Comparison of ENCODE assay signal across 19 cellular contexts in genomic region chr5:126920291-126920690, GRCh38.
DNase-seq lines count a peak whose midpoint lies in the region; ATAC-seq and TF ChIP-seq lines count a peak whose summit lies in the region.
"Had no signal": no experiment of that assay in that cellular context is flagged by ENCODE, and none has a peak within 500 bp of the region (broad histone marks: within the 10 kb centered on the region; RNA-seq: fewer than 3 reads in every experiment).

No MANE protein-coding gene starts in this region.

- H3K27ac Mint-ChIP-seq in brain = peak overlapping the region; percentile 10 to 81 (median 73)
- no peak overlapping the region for H3K27ac Mint-ChIP-seq in stimulated activated effector memory CD8-positive, alpha-beta T cell treated with anti-CD3 and anti-CD28 coated beads, Interleukin-12 subunit alpha, Interleukin-12 subunit beta, amount 100 ng/mL, for 72 hours
- H3K27ac Mint-ChIP-seq: activated CD8-positive, alpha-beta memory T cell treated with anti-CD3 and anti-CD28 coated beads, Interleukin-2, amount 10 ng/mL, durations not matched to agents 7 days and 5 days; endodermal cell; T-helper 1 cell treated with Interleukin-12 subunit alpha and Interleukin-12 subunit beta and Interleukin-4 antibody, amounts not matched to agents 30 μg/mL and 1 μg/mL, for 36 hours had no signal

- ATAC-seq in Right ventricle myocardium superior (ENCODE audit: poor library complexity) = peak; percentile 94
- no peak for ATAC-seq in GM21619 (IDR thresholded peaks at IDR 0.05; ENCODE audit: unreplicated experiment)
- ATAC-seq in stimulated activated effector memory CD8-positive, alpha-beta T cell treated with anti-CD3 and anti-CD28 coated beads, Interleukin-12 subunit alpha, Interleukin-12 subunit beta, amount 100 ng/mL, for 72 hours = no peak
- ATAC-seq: activated CD8-positive, alpha-beta memory T cell treated with anti-CD3 and anti-CD28 coated beads, Interleukin-2, amount 10 ng/mL, durations not matched to agents 7 days and 5 days had no signal

- TF ChIP-seq CTCF in brain (conservative IDR thresholded peaks at IDR 0.05) = no peak

- H3K4me1 Mint-ChIP-seq in brain = peaks cover 76% of the 10 kb centered on the region
- H3K4me1 Mint-ChIP-seq in stimulated activated effector memory CD8-positive, alpha-beta T cell treated with anti-CD3 and anti-CD28 coated beads, Interleukin-12 subunit alpha, Interleukin-12 subunit beta, amount 100 ng/mL, for 72 hours = no peaks in the 10 kb centered on the region
- H3K4me1 Mint-ChIP-seq: activated CD8-positive, alpha-beta memory T cell treated with anti-CD3 and anti-CD28 coated beads, Interleukin-2, amount 10 ng/mL, durations not matched to agents 7 days and 5 days had no signal

- H3K27me3 Mint-ChIP-seq in brain = peaks cover 33% of the 10 kb centered on the region
- H3K27me3 Mint-ChIP-seq: activated CD8-positive, alpha-beta memory T cell treated with anti-CD3 and anti-CD28 coated beads, Interleukin-2, amount 10 ng/mL, durations not matched to agents 7 days and 5 days; naive B cell had no signal

- no peaks in the 10 kb centered on the region for H3K36me3 Mint-ChIP-seq in brain
- H3K36me3 Mint-ChIP-seq in stimulated activated effector memory CD8-positive, alpha-beta T cell treated with anti-CD3 and anti-CD28 coated beads, Interleukin-12 subunit alpha, Interleukin-12 subunit beta, amount 100 ng/mL, for 72 hours = no peaks in the 10 kb centered on the region

- intact Hi-C loops in Right ventricle myocardium superior (cut with DNase I) = no loop called here

- H3K9me3 Mint-ChIP-seq in brain = peaks cover 0 to 4% (median 0%) of the 10 kb centered on the region in 5 experiments
- no peaks in the 10 kb centered on the region for H3K9me3 Mint-ChIP-seq in stimulated activated effector memory CD8-positive, alpha-beta T cell treated with anti-CD3 and anti-CD28 coated beads, Interleukin-12 subunit alpha, Interleukin-12 subunit beta, amount 100 ng/mL, for 72 hours
- H3K9me3 Mint-ChIP-seq: endodermal cell; naive B cell; T-helper 1 cell treated with Interleukin-12 subunit alpha and Interleukin-12 subunit beta and Interleukin-4 antibody, amounts not matched to agents 30 μg/mL and 1 μg/mL, for 36 hours had no signal

- peak overlapping the region in 2 of 5 experiments; percentile 15 to 63 for H3K4me3 Mint-ChIP-seq in brain
- H3K4me3 Mint-ChIP-seq in stimulated activated effector memory CD8-positive, alpha-beta T cell treated with anti-CD3 and anti-CD28 coated beads, Interleukin-12 subunit alpha, Interleukin-12 subunit beta, amount 100 ng/mL, for 72 hours = no peak overlapping the region
- H3K4me3 Mint-ChIP-seq: activated CD8-positive, alpha-beta memory T cell treated with anti-CD3 and anti-CD28 coated beads, Interleukin-2, amount 10 ng/mL, durations not matched to agents 7 days and 5 days; endodermal cell; T-helper 1 cell treated with Interleukin-12 subunit alpha and Interleukin-12 subunit beta and Interleukin-4 antibody, amounts not matched to agents 30 μg/mL and 1 μg/mL, for 36 hours had no signal

- DNase-seq in GM03348 (ENCODE audit: low spot score) = peak; percentile 55
- DNase-seq in Right ventricle myocardium superior = no peak
- DNase-seq in pons (ENCODE audit: low spot score) = peak; percentile 82
- DNase-seq in LoVo (ENCODE audit: low spot score) = no peak
- DNase-seq in activated gamma-delta T cell (lab: John Stamatoyannopoulos, UW) = no peak
- DNase-seq in stimulated activated effector memory CD8-positive, alpha-beta T cell treated with anti-CD3 and anti-CD28 coated beads, Interleukin-12 subunit alpha, Interleukin-12 subunit beta, amount 100 ng/mL, for 72 hours (ENCODE audit: low spot score in 2 of 2) = no peak
- DNase-seq: activated CD8-positive, alpha-beta memory T cell treated with anti-CD3 and anti-CD28 coated beads, Interleukin-2, amount 10 ng/mL, durations not matched to agents 7 days and 5 days; activated gamma-delta T cell treated with Interleukin-2 at 50 U/mL for 16 hours; Calu3; central memory CD4-positive, alpha-beta T cell; endodermal cell; MM.1S; naive B cell; NCI-H2081 treated with DMSO at 0.1 percent for 48 hours; stimulated activated CD4-positive, alpha-beta T cell treated with anti-CD3 and anti-CD28 coated beads, Interleukin-1b, Interleukin-23, amount 100 ng/mL, for 48 hours; thyroid gland had no signal

Comparison
In these comparisons a context has a peak if more than half of its experiments do, and no peak if none do; other contexts are left out.
1. DNase-seq: peak in GM03348 (single experiment) and pons (single experiment); none in Right ventricle myocardium superior (single experiment), LoVo (single experiment), activated gamma-delta T cell (single experiment) and stimulated activated effector memory CD8-positive, alpha-beta T cell treated with anti-CD3 and anti-CD28 coated beads, Interleukin-12 subunit alpha, Interleukin-12 subunit beta, amount 100 ng/mL, for 72 hours (0 of 2).